In genomic region chr1:154219511-154219910, GRCh38 we compare ENCODE assay signal across 8 cellular contexts. TPM values are rescaled to one million over a fixed set of nuclear protein-coding genes. Genes with fewer than 3 reads are reported as not detected.
DNase-seq lines count a peak whose midpoint lies in the region; ATAC-seq, FAIRE-seq and TF ChIP-seq lines count a peak whose summit lies in the region.

No MANE protein-coding gene starts in this region.

- peaks cover 0 to 45% (median 9%) of the 10 kb centered on the region in 3 donors for H3K36me3 Mint-ChIP-seq in naive thymus-derived CD8-positive, alpha-beta T cell

- WGBS in H1 (ENCODE audit: extremely low coverage in 1 of 2, insufficient coverage in 1 of 2, insufficient read length in 1 of 2, insufficient replicate concordance in 2 of 2, low coverage in 1 of 2, low lambda C conversion rate in 2 of 2, missing lambda C conversion rate in 1 of 2), 2 experiments, result 41% methylated on average over 5 of the region's 5 CpGs; no CpG with 5 or more reads in 1 of the 2 experiments

- H3K4me2 ChIP-seq in H1 (ENCODE audit: insufficient read depth in 1 of 2, low read depth in 2 of 2, low read length in 2 of 2), result peak overlapping the region; percentile 80 to 98

- H2BK20ac ChIP-seq in H1 (ENCODE audit: low read length), result no peak overlapping the region

- H4K8ac ChIP-seq in H1 (ENCODE audit: extremely low read depth, insufficient read depth, low read length), result no peak overlapping the region

- no peaks in the 10 kb centered on the region for H3K9me3 ChIP-seq in H1 (ENCODE audit: insufficient read depth in 2 of 2, low read depth in 1 of 2, low read length in 1 of 2)

- peak overlapping the region; percentile 83 to 99 (median 96) for H3K4me3 Mint-ChIP-seq in naive thymus-derived CD8-positive, alpha-beta T cell

- no peak for TF ChIP-seq POLR2A in H1 (IDR thresholded peaks at IDR 0.05; ENCODE audit: control extremely low read depth in 1 of 2, low read depth in 2 of 2, low read length in 2 of 2)

- no peak for FAIRE-seq in H1 (lab: Jason Lieb, UNC)

- no peak for TF ChIP-seq RAD21 in H1 (IDR thresholded peaks at IDR 0.05 in 1 of 2, conservative IDR thresholded peaks at IDR 0.05 in 1 of 2; ENCODE audit: low read depth in 2 of 2, low read length in 2 of 2)

- H2BK5ac ChIP-seq in H1 (ENCODE audit: low read depth, low read length), result peak overlapping the region; percentile 95; the same call in 1 of the 2 replicates

- no peak overlapping the region; the same call in 1 of the 2 replicates for H3K18ac ChIP-seq in H1 (ENCODE audit: extremely low read depth, low read length)

- H3K14ac ChIP-seq in H1 (ENCODE audit: insufficient read length), result no peak overlapping the region

- H2BK120ac ChIP-seq in H1 (replicated peaks; ENCODE audit: low read depth, low read length), result no peak overlapping the region

- TF ChIP-seq EP300 in H1 (IDR thresholded peaks at IDR 0.05; ENCODE audit: borderline replicate concordance in 1 of 2, low read depth in 2 of 2, low read length in 2 of 2), result no peak

- 0 out of 2 replicates have a peak overlapping the region, but pooled peaks have one; percentile 20 for H2BK15ac ChIP-seq in H1 (ENCODE audit: low read length)

- H3K23me2 ChIP-seq in H1 (ENCODE audit: low read depth, low read length), result peaks cover 5% of the 10 kb centered on the region

- peaks cover 47 to 78% of the 10 kb centered on the region in 2 experiments for H3K79me2 ChIP-seq in H1 (ENCODE audit: control insufficient read depth in 1 of 2, insufficient read depth in 2 of 2, low read length in 2 of 2)

- no peaks in the 10 kb centered on the region for H3K9me3 Mint-ChIP-seq in naive thymus-derived CD8-positive, alpha-beta T cell

- H3K27me3 Mint-ChIP-seq in naive thymus-derived CD8-positive, alpha-beta T cell, result peaks cover 0 to 2% (median 0%) of the 10 kb centered on the region in 5 donors

- peak overlapping the region; percentile 41 for H4K5ac ChIP-seq in H1 (ENCODE audit: insufficient read length, low read depth, low read length)

- H3K27me3 ChIP-seq in H1 (replicated peaks in 1 of 4; ENCODE audit: control insufficient read depth in 3 of 4, extremely low read depth in 1 of 4, insufficient read depth in 3 of 4, low read length in 3 of 4), result no peaks in the 10 kb centered on the region

- peaks cover 0 to 7% of the 10 kb centered on the region in 2 experiments for H4K20me1 ChIP-seq in H1 (replicated peaks in 1 of 2; ENCODE audit: control insufficient read depth in 1 of 2, insufficient read depth in 2 of 2, low read length in 2 of 2)

- H3K56ac ChIP-seq in H1 (replicated peaks; ENCODE audit: insufficient read length, low read depth, low read length), result no peak overlapping the region

- POLR2A ChIA-PET in H1 (lab: Charles Lee; ENCODE audit: partially characterized antibody) (interaction anchor here (0.9 to 9.0 kb wide), 22 partner anchors 9 to 228 kb away, joined by 3 to 107 read pairs (median 6); partner anchors contain the start of genes CFAP141, HAX1 and RPS27), GM10248 (lab: Yijun Ruan, JAX) (interaction anchor here (0.6 to 1.3 kb wide), 3 partner anchors 26 to 198 kb away, joined by 3 to 7 read pairs (median 4); no protein-coding TSS in a partner anchor)
- POLR2A ChIA-PET in naive thymus-derived CD8-positive, alpha-beta T cell (lab: Charles Lee), result interaction anchor here (0.7 to 3.5 kb wide), 13 partner anchors 8 to 296 kb away, joined by 3 to 29 read pairs (median 6); partner anchors contain the start of genes ATP8B2, DENND4B, GATAD2B and HAX1

- ATAC-seq in naive thymus-derived CD8-positive, alpha-beta T cell, result no peak
- no peak for ATAC-seq in HG02970 (IDR thresholded peaks at IDR 0.05; ENCODE audit: low FRiP score, unreplicated experiment)

- H2AK5ac ChIP-seq in H1 (ENCODE audit: low read depth, low read length), result peak overlapping the region; percentile 79; the same call in 1 of the 2 replicates

- H3K36me3 ChIP-seq in H1 (ENCODE audit: control insufficient read depth in 2 of 4, insufficient read depth in 4 of 4, low read length in 3 of 4), result peaks cover 8 to 24% (median 14%) of the 10 kb centered on the region in 4 experiments

- H3K23ac ChIP-seq in H1 (ENCODE audit: insufficient read length), result no peak overlapping the region

- DNase-seq in NCI-H82 (lab: John Stamatoyannopoulos, UW), result peak; percentile 53
- DNase-seq in NCI-H82 treated with DMSO at 0.1 percent for 48 hours (lab: John Stamatoyannopoulos, UW; ENCODE audit: unreplicated experiment), result no peak
- DNase-seq in OCI-M1 (lab: John Stamatoyannopoulos, UW), result peak; percentile 66
- DNase-seq in H1 (ENCODE audit: low read depth in 1 of 2, low spot score in 2 of 2), result no peak
- no peak for DNase-seq in naive thymus-derived CD8-positive, alpha-beta T cell
- no peak for DNase-seq in D341Med (ENCODE audit: low spot score)
- DNase-seq in GM10248 (ENCODE audit: extremely low spot score), result no peak

- peak overlapping the region; percentile 67 to 100 (median 92) for H3K9ac ChIP-seq in H1 (replicated peaks in 1 of 4; ENCODE audit: extremely low read depth in 1 of 4, low read depth in 3 of 4, low read length in 3 of 4)

- peak overlapping the region; percentile 99 for H3K27ac ChIP-seq in H1 (ENCODE audit: low read depth, low read length)

- H2BK12ac ChIP-seq in H1 (ENCODE audit: low read depth, low read length), result no peak overlapping the region; the same call in 1 of the 2 replicates

- peaks cover 2 to 11% (median 3%) of the 10 kb centered on the region in 4 experiments; a peak in 5 of 7 replicates for H3K4me1 ChIP-seq in H1 (replicated peaks in 1 of 4; ENCODE audit: control insufficient read depth in 3 of 4, insufficient read depth in 4 of 4, low read length in 3 of 4)

- TF ChIP-seq CTCF in H1 (IDR thresholded peaks at IDR 0.05; ENCODE audit: control extremely low read depth in 1 of 3, insufficient read depth in 1 of 3, low read depth in 1 of 3, low read length in 3 of 3), result no peak
- no peak for TF ChIP-seq CTCF in GM10248 (IDR thresholded peaks at IDR 0.05; ENCODE audit: control extremely low read depth, extremely low read depth, low read depth, missing control alignments)

- H3K4me3 ChIP-seq in H1 (ENCODE audit: extremely low read depth in 1 of 4, insufficient read depth in 2 of 4, low read depth in 3 of 4, low read length in 4 of 4), result peak overlapping the region; percentile 83 to 96 (median 90)

- peak overlapping the region; percentile 99 to 100 (median 100) for H3K27ac Mint-ChIP-seq in naive thymus-derived CD8-positive, alpha-beta T cell

- peaks cover 6% of the 10 kb centered on the region for H3K79me1 ChIP-seq in H1 (ENCODE audit: low read depth, low read length)

- peaks cover 42 to 68% (median 67%) of the 10 kb centered on the region in 4 donors for H3K4me1 Mint-ChIP-seq in naive thymus-derived CD8-positive, alpha-beta T cell

- no peak overlapping the region for H2AFZ ChIP-seq in H1 (ENCODE audit: low read length)

- H3K4ac ChIP-seq in H1 (replicated peaks; ENCODE audit: insufficient read length, low read depth, low read length), result peak overlapping the region; percentile 54

- CTCF ChIA-PET in H1 (lab: Charles Lee; ENCODE audit: partially characterized antibody), result interaction anchor here (0.7 to 1.2 kb wide), 4 partner anchors 20 to 125 kb away, joined by 3 to 5 read pairs (median 4); no protein-coding TSS in a partner anchor
- CTCF ChIA-PET in GM10248 (lab: Yijun Ruan, JAX), result interaction anchor here (1.0 to 2.3 kb wide), 9 partner anchors 12 to 126 kb away, joined by 3 to 8 read pairs (median 3); no protein-coding TSS in a partner anchor

- no peak overlapping the region for H4K91ac ChIP-seq in H1 (replicated peaks; ENCODE audit: insufficient read length, low read length)

RNA-seq across cellular contexts. Expression of gene UBAP2L, which starts 1.2 kb away (rescaled TPM):
- total RNA-seq in H1 (2021; fragmentation: NEBNext Ultra II Directional; extraction: Animal tissue kit (Norgen Biotek cat#: 25700)), result 253 and 254 TPM in 2 replicates
- 303 and 349 TPM in 2 replicates for polyA plus RNA-seq in H1 (2011; rRNA removed)
- polyA plus RNA-seq in H1 (2011; cell fraction: cytosol; rRNA removed), result 153 TPM
- 398 TPM for polyA plus RNA-seq in H1 (2011; cell fraction: nucleus; rRNA removed)
- polyA plus RNA-seq in H1 (2012, experiment 1 of 2), result 177 to 223 TPM (median 204 TPM) in 4 replicates
- polyA plus RNA-seq in H1 (2012, experiment 2 of 2), result 86.7 TPM
- polyA plus RNA-seq in H1 (2013, experiment 1 of 2), result 193 TPM
- polyA plus RNA-seq in H1 (2013, experiment 2 of 2), result 182 TPM
- polyA minus RNA-seq in H1 (2011; rRNA and poly(A)+ RNA removed), result 375 and 378 TPM in 2 replicates
- polyA minus RNA-seq in H1 (2011; cell fraction: cytosol; rRNA and poly(A)+ RNA removed), result 74.2 TPM
- 289 TPM for polyA minus RNA-seq in H1 (2011; cell fraction: nucleus; rRNA and poly(A)+ RNA removed)
- 100 to 1,000 TPM; 205 to 206 TPM for total RNA-seq in naive thymus-derived CD8-positive, alpha-beta T cell
- 10 to 100 TPM; 42.0 to 70.5 (median 54.8) TPM for polyA plus RNA-seq in naive thymus-derived CD8-positive, alpha-beta T cell

RNA-seq across cellular contexts. Expression of gene CFAP141, which starts 13.4 kb away (rescaled TPM):
- total RNA-seq in H1 (2021; fragmentation: NEBNext Ultra II Directional; extraction: Animal tissue kit (Norgen Biotek cat#: 25700)), result not detected in 2 replicates
- not detected in 2 replicates for polyA plus RNA-seq in H1 (2011; rRNA removed)
- polyA plus RNA-seq in H1 (2011; cell fraction: cytosol; rRNA removed), result not detected
- polyA plus RNA-seq in H1 (2011; cell fraction: nucleus; rRNA removed), result not detected
- not detected in 4 replicates for polyA plus RNA-seq in H1 (2012, experiment 1 of 2)
- not detected for polyA plus RNA-seq in H1 (2012, experiment 2 of 2)
- not detected for polyA plus RNA-seq in H1 (2013, experiment 1 of 2)
- not detected for polyA plus RNA-seq in H1 (2013, experiment 2 of 2)
- polyA minus RNA-seq in H1 (2011; rRNA and poly(A)+ RNA removed), result not detected in 2 replicates
- not detected for polyA minus RNA-seq in H1 (2011; cell fraction: cytosol; rRNA and poly(A)+ RNA removed)
- not detected for polyA minus RNA-seq in H1 (2011; cell fraction: nucleus; rRNA and poly(A)+ RNA removed)
- total RNA-seq in naive thymus-derived CD8-positive, alpha-beta T cell, result not detected
- polyA plus RNA-seq in naive thymus-derived CD8-positive, alpha-beta T cell, result not detected

RNA-seq across cellular contexts. Expression of gene TPM3, which starts 27.6 kb away (rescaled TPM):
- 572 and 586 TPM in 2 replicates for total RNA-seq in H1 (2021; fragmentation: NEBNext Ultra II Directional; extraction: Animal tissue kit (Norgen Biotek cat#: 25700))
- polyA plus RNA-seq in H1 (2011; rRNA removed), result 213 and 278 TPM in 2 replicates
- polyA plus RNA-seq in H1 (2011; cell fraction: cytosol; rRNA removed), result 447 TPM
- 140 TPM for polyA plus RNA-seq in H1 (2011; cell fraction: nucleus; rRNA removed)
- polyA plus RNA-seq in H1 (2012, experiment 1 of 2), result 519 to 696 TPM (median 559 TPM) in 4 replicates
- 254 TPM for polyA plus RNA-seq in H1 (2012, experiment 2 of 2)
- 394 TPM for polyA plus RNA-seq in H1 (2013, experiment 1 of 2)
- polyA plus RNA-seq in H1 (2013, experiment 2 of 2), result 404 TPM
- polyA minus RNA-seq in H1 (2011; rRNA and poly(A)+ RNA removed), result 132 and 139 TPM in 2 replicates
- 150 TPM for polyA minus RNA-seq in H1 (2011; cell fraction: cytosol; rRNA and poly(A)+ RNA removed)
- polyA minus RNA-seq in H1 (2011; cell fraction: nucleus; rRNA and poly(A)+ RNA removed), result 75.5 TPM
- 100 to 1,000 TPM; 287 to 307 TPM for total RNA-seq in naive thymus-derived CD8-positive, alpha-beta T cell
- polyA plus RNA-seq in naive thymus-derived CD8-positive, alpha-beta T cell, result 1,000 to 10,000 TPM in 1 of 3 donors, 100 to 1,000 TPM in 2; 791 to 1,022 (median 805) TPM

RNA-seq across cellular contexts. Expression of gene HAX1, which starts 52.9 kb away (rescaled TPM):
- 73.7 and 82.2 TPM in 2 replicates for total RNA-seq in H1 (2021; fragmentation: NEBNext Ultra II Directional; extraction: Animal tissue kit (Norgen Biotek cat#: 25700))
- polyA plus RNA-seq in H1 (2011; rRNA removed), result 111 and 115 TPM in 2 replicates
- polyA plus RNA-seq in H1 (2011; cell fraction: cytosol; rRNA removed), result 125 TPM
- polyA plus RNA-seq in H1 (2011; cell fraction: nucleus; rRNA removed), result 121 TPM
- 91.0 to 107 TPM (median 105 TPM) in 4 replicates for polyA plus RNA-seq in H1 (2012, experiment 1 of 2)
- 130 TPM for polyA plus RNA-seq in H1 (2012, experiment 2 of 2)
- 76.6 TPM for polyA plus RNA-seq in H1 (2013, experiment 1 of 2)
- 74.5 TPM for polyA plus RNA-seq in H1 (2013, experiment 2 of 2)
- polyA minus RNA-seq in H1 (2011; rRNA and poly(A)+ RNA removed), result 72.3 and 75.2 TPM in 2 replicates
- polyA minus RNA-seq in H1 (2011; cell fraction: cytosol; rRNA and poly(A)+ RNA removed), result 32.4 TPM
- 26.4 TPM for polyA minus RNA-seq in H1 (2011; cell fraction: nucleus; rRNA and poly(A)+ RNA removed)
- total RNA-seq in naive thymus-derived CD8-positive, alpha-beta T cell, result 100 to 1,000 TPM; 112 to 118 TPM
- polyA plus RNA-seq in naive thymus-derived CD8-positive, alpha-beta T cell, result 100 to 1,000 TPM; 165 to 170 (median 169) TPM

Comparison
In these comparisons a context has a peak if more than half of its experiments do, and no peak if none do; other contexts are left out.
1. DNase-seq: peak in NCI-H82 (single experiment) and OCI-M1 (single experiment); none in NCI-H82 treated with DMSO at 0.1 percent for 48 hours (single experiment), H1 (0 of 2), naive thymus-derived CD8-positive, alpha-beta T cell (0 of 10), D341Med (single experiment) and GM10248 (single experiment).